10 cellular contexts compared by ENCODE assay signal in the genomic region with DNA sequence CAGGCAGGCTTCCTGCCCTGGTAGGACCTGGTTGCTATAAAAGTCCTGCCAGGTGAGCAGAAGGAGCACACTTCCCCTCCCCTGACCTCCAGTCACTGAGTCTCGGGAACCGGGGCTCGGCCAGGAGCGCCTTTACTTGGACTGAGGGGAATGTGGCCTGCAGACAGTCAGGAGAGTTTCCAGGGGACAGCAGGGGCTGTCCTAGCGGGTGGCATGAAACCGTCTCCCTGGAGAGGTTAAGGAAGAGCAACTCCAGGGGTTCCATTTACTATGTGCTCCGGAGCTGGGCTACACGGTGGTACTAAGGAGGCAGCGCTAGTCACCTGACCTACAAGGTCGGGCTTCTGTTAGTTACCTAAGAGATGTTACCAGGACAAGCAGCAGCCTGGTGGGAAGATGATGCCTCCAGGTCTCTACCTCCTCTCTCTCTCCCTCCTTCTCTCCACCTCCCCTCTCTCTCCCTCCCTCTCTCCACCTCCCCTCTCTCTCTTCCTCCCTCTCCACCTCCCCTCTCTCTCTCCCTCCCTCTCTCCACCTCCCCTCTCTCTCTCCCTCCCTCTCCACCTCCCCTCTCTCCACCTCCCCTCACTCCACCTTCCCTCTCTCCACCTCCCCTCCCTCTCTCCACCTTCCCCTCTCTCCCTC. TPM values are rescaled to one million over a fixed set of nuclear protein-coding genes. Genes with fewer than 3 reads are reported as not detected.
DNase-seq lines count a peak whose midpoint lies in the region; ATAC-seq and TF ChIP-seq lines count a peak whose summit lies in the region.
"Had no signal": no experiment of that assay in that cellular context is flagged by ENCODE, and none has a peak within 500 bp of the region (broad histone marks: within the 10 kb centered on the region; RNA-seq: fewer than 3 reads in every experiment).

No MANE protein-coding gene starts in this region.

- H3K27me3 ChIP-seq in IMR-90 (ENCODE audit: control insufficient read depth, insufficient read depth, low read length) (no peaks in the 10 kb centered on the region), PC-3 (ENCODE audit: low read length) (no peaks in the 10 kb centered on the region), foreskin keratinocyte (no peaks in the 10 kb centered on the region), WERI-Rb-1 (ENCODE audit: insufficient read depth, low read depth, severe bottlenecking) (no peaks in the 10 kb centered on the region), Peyer's patch (no peaks in the 10 kb centered on the region)
- H3K27me3 ChIP-seq: dorsolateral prefrontal cortex had no signal

- H2AK5ac ChIP-seq in IMR-90 (ENCODE audit: low read depth, low read length) = no peak overlapping the region

- no peak overlapping the region for H4K91ac ChIP-seq in IMR-90 (ENCODE audit: insufficient read depth, low read depth, low read length)

- H2BK20ac ChIP-seq in IMR-90 (ENCODE audit: low read depth, low read length) = no peak overlapping the region

- no peak for ATAC-seq in IMR-90 (ENCODE audit: low read depth)
- ATAC-seq in PC-3 = no peak
- ATAC-seq in foreskin keratinocyte = no peak
- ATAC-seq in HG03159 (IDR thresholded peaks at IDR 0.05; ENCODE audit: unreplicated experiment) = no peak

- H3K36me3 ChIP-seq in IMR-90 (ENCODE audit: control insufficient read depth, insufficient read depth, low read length) = peaks cover 21% of the 10 kb centered on the region
- peaks cover 23% of the 10 kb centered on the region for H3K36me3 ChIP-seq in PC-3 (ENCODE audit: low read depth, low read length)
- peaks cover 32% of the 10 kb centered on the region for H3K36me3 ChIP-seq in WERI-Rb-1
- H3K36me3 ChIP-seq in Peyer's patch = peaks cover 0 to 24% (median 0%) of the 10 kb centered on the region in 3 donors

- DNase-seq in Ammon's horn (ENCODE audit: low spot score) (peak; percentile 38), IMR-90 (no peak), PC-3 (peak; percentile 52), foreskin keratinocyte (peak; percentile 38 to 44), NK-92 (lab: John Stamatoyannopoulos, UW; ENCODE audit: unreplicated experiment) (no peak), WERI-Rb-1 (no peak), Peyer's patch (no peak)
- DNase-seq: dorsolateral prefrontal cortex had no signal

- no peaks in the 10 kb centered on the region for H3F3A ChIP-seq in PC-3 (ENCODE audit: low read length, unreplicated experiment)

- H3K4me1 ChIP-seq in IMR-90 (ENCODE audit: control insufficient read depth, insufficient read depth, low read length) = peaks cover 5% of the 10 kb centered on the region; the same call in 1 of the 2 replicates
- peaks cover 7% of the 10 kb centered on the region; the same call in 1 of the 2 replicates for H3K4me1 ChIP-seq in PC-3 (ENCODE audit: insufficient read depth, low read length)
- H3K4me1 ChIP-seq in foreskin keratinocyte = peaks cover 11% of the 10 kb centered on the region
- peaks cover 0 to 12% (median 7%) of the 10 kb centered on the region in 4 donors for H3K4me1 ChIP-seq in Peyer's patch

- no peak for TF ChIP-seq POLR2A in IMR-90 (IDR thresholded peaks at IDR 0.05; ENCODE audit: low read depth, low read length)
- no peak for TF ChIP-seq POLR2A in Peyer's patch (IDR thresholded peaks at IDR 0.05)

- H3K4me3 ChIP-seq in IMR-90 (ENCODE audit: insufficient read depth, low read depth, low read length) (no peak overlapping the region), PC-3 (ENCODE audit: low read length) (no peak overlapping the region), WERI-Rb-1 (ENCODE audit: low read depth, low read length) (no peak overlapping the region), Peyer's patch (no peak overlapping the region)
- H3K4me3 ChIP-seq: dorsolateral prefrontal cortex had no signal

- H3K27ac ChIP-seq in IMR-90 (ENCODE audit: insufficient read depth, low read length) (no peak overlapping the region), PC-3 (ENCODE audit: low read length) (no peak overlapping the region), foreskin keratinocyte (no peak overlapping the region), WERI-Rb-1 (no peak overlapping the region), Peyer's patch (no peak overlapping the region)
- H3K27ac ChIP-seq: dorsolateral prefrontal cortex, KMS-11 had no signal

- TF ChIP-seq CTCF in IMR-90 (conservative IDR thresholded peaks at IDR 0.05; ENCODE audit: low read depth, low read length) = no peak
- no peak for TF ChIP-seq CTCF in PC-3 (conservative IDR thresholded peaks at IDR 0.05; ENCODE audit: low read depth, low read length)
- TF ChIP-seq CTCF in foreskin keratinocyte (conservative IDR thresholded peaks at IDR 0.05) = no peak
- TF ChIP-seq CTCF in WERI-Rb-1 (IDR thresholded peaks at IDR 0.05; ENCODE audit: low read depth, low read length) = no peak
- TF ChIP-seq CTCF in Peyer's patch (IDR thresholded peaks at IDR 0.05) = no peak

- no peak overlapping the region for H4K8ac ChIP-seq in IMR-90 (ENCODE audit: low read depth in 2 of 2, low read length in 2 of 2)

- intact Hi-C loops in IMR-90 (cut with micrococcal nuclease) (no loop called here), PC-3 (cut with micrococcal nuclease) (no loop called here)

- POLR2A ChIA-PET in IMR-90 (lab: Charles Lee; ENCODE audit: unreplicated experiment) (no interaction called here), PC-3 (lab: Charles Lee; ENCODE audit: unreplicated experiment) (no interaction called here)

- dilution Hi-C loops in IMR-90 (cut with HindIII; ENCODE audit: low sequenced_read_pairs, unreplicated experiment) = no loop called here

- no peak overlapping the region for H4K5ac ChIP-seq in IMR-90 (ENCODE audit: low read depth, low read length)

- no peak overlapping the region for H3K9ac ChIP-seq in IMR-90 (ENCODE audit: low read depth, low read length)
- H3K9ac ChIP-seq in PC-3 (ENCODE audit: low read length) = no peak overlapping the region
- H3K9ac ChIP-seq: KMS-11 had no signal

- H4K20me1 ChIP-seq in IMR-90 (ENCODE audit: insufficient read depth, low read length) = peaks cover 3% of the 10 kb centered on the region; the same call in 1 of the 2 replicates
- no peaks in the 10 kb centered on the region for H4K20me1 ChIP-seq in PC-3 (ENCODE audit: low read length)

- H2BK15ac ChIP-seq in IMR-90 (ENCODE audit: low read depth, low read length) = no peak overlapping the region

- no CpG with 5 or more reads among the region's 10 CpGs for WGBS in IMR-90 (ENCODE audit: extremely low coverage in 2 of 2, insufficient read length in 1 of 2), 2 experiments

- no peak overlapping the region for H3K18ac ChIP-seq in IMR-90 (ENCODE audit: low read depth, low read length)

- no peak overlapping the region for H3K56ac ChIP-seq in IMR-90 (ENCODE audit: extremely low read depth, insufficient read depth, low read length)

- H3K4me2 ChIP-seq in IMR-90 (ENCODE audit: low read depth, low read length) (no peak overlapping the region), PC-3 (ENCODE audit: low read length) (no peak overlapping the region)
- H3K4me2 ChIP-seq: KMS-11 had no signal

- H3K79me2 ChIP-seq in PC-3 (ENCODE audit: low read length) = peaks cover 9% of the 10 kb centered on the region

- no peaks in the 10 kb centered on the region for H3K9me2 ChIP-seq in PC-3 (replicated peaks; ENCODE audit: low read length)

- H2BK5ac ChIP-seq in IMR-90 (ENCODE audit: low read depth, low read length, poor library complexity, severe bottlenecking) = no peak overlapping the region

- no peak overlapping the region for H2BK120ac ChIP-seq in IMR-90 (ENCODE audit: low read depth, low read length)

- H2AK9ac ChIP-seq in IMR-90 (replicated peaks; ENCODE audit: low read depth, low read length, poor library complexity) = peak overlapping the region; percentile 65

- no TSS peak for BruUV-seq in IMR-90 (replicated peaks; lab: Mats Ljungman, UMichigan)
- no TSS peak for BruUV-seq in PC-3 (replicated peaks; lab: Mats Ljungman, UMichigan)

- H2AFZ ChIP-seq in IMR-90 (replicated peaks; ENCODE audit: low read length, poor library complexity) = no peak overlapping the region
- no peak overlapping the region for H2AFZ ChIP-seq in PC-3 (ENCODE audit: low read length)

- no peak overlapping the region for H3K14ac ChIP-seq in IMR-90 (replicated peaks; ENCODE audit: low read depth, low read length)

- no peak overlapping the region for H3K23ac ChIP-seq in IMR-90 (ENCODE audit: low read depth, low read length)

- no peaks in the 10 kb centered on the region for H3K9me3 ChIP-seq in IMR-90 (ENCODE audit: control insufficient read depth, insufficient read depth, low read length)
- H3K9me3 ChIP-seq in PC-3 (ENCODE audit: low read length) = no peaks in the 10 kb centered on the region
- H3K9me3 ChIP-seq in WERI-Rb-1 (ENCODE audit: severe bottlenecking) = no peaks in the 10 kb centered on the region
- H3K9me3 ChIP-seq in Peyer's patch = no peaks in the 10 kb centered on the region

- in situ Hi-C loops in IMR-90 (cut with MboI; ENCODE audit: low sequenced_read_pairs) = loop anchor here (25.0 kb wide), 1 partner anchor 1529 kb away; the partner anchor contains the start of gene U2AF2

- no peak for TF ChIP-seq RAD21 in IMR-90 (IDR thresholded peaks at IDR 0.05; ENCODE audit: low read length)

- CTCF ChIA-PET in IMR-90 (lab: Yijun Ruan, JAX) (no interaction called here), PC-3 (lab: Charles Lee) (no interaction called here)

- no peaks in the 10 kb centered on the region; the same call in 1 of the 2 replicates for H3K9me1 ChIP-seq in IMR-90 (ENCODE audit: insufficient read depth, low read length)

- no peak overlapping the region for H3K4ac ChIP-seq in IMR-90 (ENCODE audit: low read depth, low read length)

- 0 out of 4 replicates have a peak, but pooled peaks cover 0 to under 1% of the 10 kb centered on the region in 2 experiments for H3K79me1 ChIP-seq in IMR-90 (ENCODE audit: low read depth in 1 of 2, low read length in 2 of 2)

RNA-seq across cellular contexts. Expression of gene CNOT3, which starts 4.1 kb away (rescaled TPM):
- total RNA-seq in IMR-90 (2012; rRNA removed) (5.4 and 10.6 TPM in 2 replicates), PC-3 (2014; rRNA removed) (41.1 and 60.2 TPM in 2 replicates), foreskin keratinocyte (24.5 and 26.0 TPM in 2 replicates), Peyer's patch (10 to 100 TPM; 26.1 to 99.9 (median 38.9) TPM)
- polyA plus RNA-seq in IMR-90 (2012; rRNA removed) (19.9 and 26.7 TPM in 2 replicates), foreskin keratinocyte (37.8 TPM in 2 replicates)
- 15.1 and 18.3 TPM in 2 replicates for polyA plus RNA-seq in IMR-90 (2012; cell fraction: cytosol; rRNA removed)
- 31.9 and 33.6 TPM in 2 replicates for polyA plus RNA-seq in IMR-90 (2012; cell fraction: nucleus; rRNA removed; ENCODE audit: low replicate concordance)

RNA-seq across cellular contexts. Expression of gene PRPF31, which starts 17.9 kb away (rescaled TPM):
- 66.1 and 66.9 TPM in 2 replicates for total RNA-seq in IMR-90 (2012; rRNA removed)
- 54.7 and 65.4 TPM in 2 replicates for polyA plus RNA-seq in IMR-90 (2012; rRNA removed)
- polyA plus RNA-seq in IMR-90 (2012; cell fraction: cytosol; rRNA removed) = 55.3 and 76.5 TPM in 2 replicates
- 104 and 152 TPM in 2 replicates for polyA plus RNA-seq in IMR-90 (2012; cell fraction: nucleus; rRNA removed; ENCODE audit: low replicate concordance)
- 170 and 196 TPM in 2 replicates for total RNA-seq in PC-3 (2014; rRNA removed)
- total RNA-seq in foreskin keratinocyte = 64.8 and 71.7 TPM in 2 replicates
- polyA plus RNA-seq in foreskin keratinocyte = 69.0 and 71.2 TPM in 2 replicates
- total RNA-seq in Peyer's patch = 10 to 100 TPM; 23.3 to 75.1 (median 41.4) TPM

RNA-seq across cellular contexts. Expression of gene TFPT, which starts 18.0 kb away (rescaled TPM):
- 7.9 and 11.9 TPM in 2 replicates for total RNA-seq in IMR-90 (2012; rRNA removed)
- 17.1 and 20.9 TPM in 2 replicates for polyA plus RNA-seq in IMR-90 (2012; rRNA removed)
- 24.7 and 35.1 TPM in 2 replicates for polyA plus RNA-seq in IMR-90 (2012; cell fraction: cytosol; rRNA removed)
- polyA plus RNA-seq in IMR-90 (2012; cell fraction: nucleus; rRNA removed; ENCODE audit: low replicate concordance) = 10.1 and 11.1 TPM in 2 replicates
- 55.4 and 74.2 TPM in 2 replicates for total RNA-seq in PC-3 (2014; rRNA removed)
- 15.6 and 16.0 TPM in 2 replicates for total RNA-seq in foreskin keratinocyte
- 20.9 and 22.1 TPM in 2 replicates for polyA plus RNA-seq in foreskin keratinocyte
- total RNA-seq in Peyer's patch = 10 to 100 TPM in 2 of 4 donors, 1 to 10 TPM in 2; 9.3 to 15.7 (median 10.6) TPM

RNA-seq across cellular contexts. Expression of gene LENG1, which starts 26.1 kb away (rescaled TPM):
- total RNA-seq in IMR-90 (2012; rRNA removed) (2.7 and 5.0 TPM in 2 replicates), PC-3 (2014; rRNA removed) (13.6 and 18.8 TPM in 2 replicates), foreskin keratinocyte (7.8 and 9.7 TPM in 2 replicates), Peyer's patch (10 to 100 TPM in 2 of 4 donors, 1 to 10 TPM in 2; 2.9 to 28.9 (median 6.8) TPM)
- polyA plus RNA-seq in IMR-90 (2012; rRNA removed) (5.3 and 6.1 TPM in 2 replicates), foreskin keratinocyte (11.7 and 12.3 TPM in 2 replicates)
- polyA plus RNA-seq in IMR-90 (2012; cell fraction: cytosol; rRNA removed) = 4.1 and 8.6 TPM in 2 replicates
- polyA plus RNA-seq in IMR-90 (2012; cell fraction: nucleus; rRNA removed; ENCODE audit: low replicate concordance) = 2.3 and 4.0 TPM in 2 replicates

RNA-seq across cellular contexts. Expression of gene NDUFA3, which starts 30.8 kb away (rescaled TPM):
- 7.9 and 24.7 TPM in 2 replicates for total RNA-seq in IMR-90 (2012; rRNA removed)
- polyA plus RNA-seq in IMR-90 (2012; rRNA removed) = 85.0 and 104 TPM in 2 replicates
- 34.3 and 44.6 TPM in 2 replicates for polyA plus RNA-seq in IMR-90 (2012; cell fraction: cytosol; rRNA removed)
- 26.0 and 29.8 TPM in 2 replicates for polyA plus RNA-seq in IMR-90 (2012; cell fraction: nucleus; rRNA removed; ENCODE audit: low replicate concordance)
- 91.6 and 138 TPM in 2 replicates for total RNA-seq in PC-3 (2014; rRNA removed)
- 159 and 202 TPM in 2 replicates for total RNA-seq in foreskin keratinocyte
- polyA plus RNA-seq in foreskin keratinocyte = 236 and 267 TPM in 2 replicates
- total RNA-seq in Peyer's patch = 100 to 1,000 TPM in 1 of 4 donors, 10 to 100 TPM in 3; 40.6 to 156 (median 45.7) TPM

Comparison
In these comparisons a context has a peak if more than half of its experiments do, and no peak if none do; other contexts are left out.
1. DNase-seq: peak in Ammon's horn (single experiment), PC-3 (single experiment) and foreskin keratinocyte (2 of 2); none in IMR-90 (single experiment), NK-92 (single experiment), WERI-Rb-1 (single experiment) and Peyer's patch (0 of 3).